ENCODE assay signal across 24 cellular contexts in genomic region chr2:14011186-14011585, GRCh38.
"Had no signal": no experiment of that assay in that cellular context is flagged by ENCODE, and none has a peak within 500 bp of the region (broad histone marks: within the 10 kb centered on the region; RNA-seq: fewer than 3 reads in every experiment).

No MANE protein-coding gene starts in this region.

- H3K4me3 Mint-ChIP-seq: activated CD4-positive, alpha-beta memory T cell treated with anti-CD3 and anti-CD28 coated beads, Interleukin-2, amount 10 ng/mL, durations not matched to agents 7 days and 5 days; activated CD4-positive, alpha-beta T cell treated with anti-CD3 and anti-CD28 coated beads, Interleukin-2, amount 10 ng/mL, durations not matched to agents 24 days and 14 days; activated naive CD4-positive, alpha-beta T cell treated with anti-CD3 and anti-CD28 coated beads, Interleukin-2, amount 10 ng/mL, durations not matched to agents 7 days and 5 days; effector memory CD8-positive, alpha-beta T cell; immature natural killer cell; mesothelial cell of epicardium; naive thymus-derived CD8-positive, alpha-beta T cell; stimulated activated naive B cell treated with anti-CD40 and anti-IgM and Interleukin-4, amounts not matched to agents 10 μg/mL and 1 μg/mL and 100 μg/mL, for 72 hours had no signal

- H3K27me3 Mint-ChIP-seq: activated CD4-positive, alpha-beta memory T cell treated with anti-CD3 and anti-CD28 coated beads, Interleukin-2, amount 10 ng/mL, durations not matched to agents 7 days and 5 days; activated CD4-positive, alpha-beta T cell treated with anti-CD3 and anti-CD28 coated beads, Interleukin-2, amount 10 ng/mL, durations not matched to agents 24 days and 14 days; activated naive CD4-positive, alpha-beta T cell treated with anti-CD3 and anti-CD28 coated beads, Interleukin-2, amount 10 ng/mL, durations not matched to agents 7 days and 5 days; effector memory CD8-positive, alpha-beta T cell; naive thymus-derived CD8-positive, alpha-beta T cell; stimulated activated naive B cell treated with anti-CD40 and anti-IgM and Interleukin-4, amounts not matched to agents 10 μg/mL and 1 μg/mL and 100 μg/mL, for 72 hours had no signal

- H3K27ac ChIP-seq: dorsolateral prefrontal cortex, ovary, prostate gland, transverse colon had no signal

- H3K36me3 Mint-ChIP-seq: activated naive CD4-positive, alpha-beta T cell treated with anti-CD3 and anti-CD28 coated beads, Interleukin-2, amount 10 ng/mL, durations not matched to agents 7 days and 5 days; mesothelial cell of epicardium; stimulated activated naive B cell treated with anti-CD40 and anti-IgM and Interleukin-4, amounts not matched to agents 10 μg/mL and 1 μg/mL and 100 μg/mL, for 72 hours had no signal

- H3K4me1 Mint-ChIP-seq: activated CD4-positive, alpha-beta memory T cell treated with anti-CD3 and anti-CD28 coated beads, Interleukin-2, amount 10 ng/mL, durations not matched to agents 7 days and 5 days; activated CD4-positive, alpha-beta T cell treated with anti-CD3 and anti-CD28 coated beads, Interleukin-2, amount 10 ng/mL, durations not matched to agents 24 days and 14 days; activated naive CD4-positive, alpha-beta T cell treated with anti-CD3 and anti-CD28 coated beads, Interleukin-2, amount 10 ng/mL, durations not matched to agents 7 days and 5 days; immature natural killer cell; mesothelial cell of epicardium; naive thymus-derived CD8-positive, alpha-beta T cell; stimulated activated naive B cell treated with anti-CD40 and anti-IgM and Interleukin-4, amounts not matched to agents 10 μg/mL and 1 μg/mL and 100 μg/mL, for 72 hours had no signal

- H3K27me3 ChIP-seq: dorsolateral prefrontal cortex, ovary, transverse colon had no signal

- H3K4me3 ChIP-seq: dorsolateral prefrontal cortex, ovary, prostate gland, transverse colon had no signal

- H3K36me3 ChIP-seq: ovary, prostate gland, transverse colon had no signal

- FAIRE-seq: colon, endothelial cell of umbilical vein, urothelium cell line had no signal

- H3K4me1 ChIP-seq: transverse colon had no signal

- ATAC-seq: effector memory CD8-positive, alpha-beta T cell; esophagus mucosa; left ventricle myocardium superior; naive thymus-derived CD8-positive, alpha-beta T cell; stimulated activated naive B cell treated with anti-CD40 and anti-IgM and Interleukin-4, amounts not matched to agents 10 μg/mL and 1 μg/mL and 100 μg/mL, for 72 hours had no signal

- DNase-seq: activated CD4-positive, alpha-beta memory T cell treated with anti-CD3 and anti-CD28 coated beads, Interleukin-2, amount 10 ng/mL, durations not matched to agents 7 days and 5 days; activated CD4-positive, alpha-beta T cell treated with anti-CD3 and anti-CD28 coated beads, Interleukin-2, amount 10 ng/mL, durations not matched to agents 24 days and 14 days; activated effector memory CD4-positive, alpha-beta T cell treated with anti-CD3 and anti-CD28 coated beads, Interleukin-2, amount 50 U/mL, for 16 hours; activated naive CD4-positive, alpha-beta T cell treated with anti-CD3 and anti-CD28 coated beads, Interleukin-2, amount 10 ng/mL, durations not matched to agents 7 days and 5 days; amygdala; central memory CD4-positive, alpha-beta T cell; dorsolateral prefrontal cortex; effector memory CD8-positive, alpha-beta T cell; foreskin melanocyte; immature natural killer cell; left ventricle myocardium superior; mammary epithelial cell; naive thymus-derived CD8-positive, alpha-beta T cell; ovary; stimulated activated CD4-positive, alpha-beta T cell treated with anti-CD3 and anti-CD28 coated beads, Interleukin-2, amount 100 ng/mL, for 48 hours; stimulated activated CD8-positive, alpha-beta memory T cell treated with anti-CD3 and anti-CD28 coated beads, Interleukin-4, amount 100 ng/mL, for 48 hours; stimulated activated naive B cell treated with anti-CD40 and anti-IgM and Interleukin-4, amounts not matched to agents 10 μg/mL and 1 μg/mL and 100 μg/mL, for 72 hours; transverse colon had no signal

- H3K9me3 Mint-ChIP-seq: activated CD4-positive, alpha-beta T cell treated with anti-CD3 and anti-CD28 coated beads, Interleukin-2, amount 10 ng/mL, durations not matched to agents 24 days and 14 days had no signal

- H3K27ac Mint-ChIP-seq: activated CD4-positive, alpha-beta memory T cell treated with anti-CD3 and anti-CD28 coated beads, Interleukin-2, amount 10 ng/mL, durations not matched to agents 7 days and 5 days; activated CD4-positive, alpha-beta T cell treated with anti-CD3 and anti-CD28 coated beads, Interleukin-2, amount 10 ng/mL, durations not matched to agents 24 days and 14 days; activated naive CD4-positive, alpha-beta T cell treated with anti-CD3 and anti-CD28 coated beads, Interleukin-2, amount 10 ng/mL, durations not matched to agents 7 days and 5 days; effector memory CD8-positive, alpha-beta T cell; immature natural killer cell; mesothelial cell of epicardium; naive thymus-derived CD8-positive, alpha-beta T cell; stimulated activated naive B cell treated with anti-CD40 and anti-IgM and Interleukin-4, amounts not matched to agents 10 μg/mL and 1 μg/mL and 100 μg/mL, for 72 hours had no signal

- H3K9me3 ChIP-seq: ovary, prostate gland, transverse colon had no signal
